ENCODE assay signal across 7 cellular contexts in genomic region chr4:118279328-118279727, GRCh38.
DNase-seq lines count a peak whose midpoint lies in the region; ATAC-seq lines count a peak whose summit lies in the region.

No MANE protein-coding gene starts in this region.

- peaks cover 39 to 52% of the 10 kb centered on the region in 2 donors for H3K4me1 Mint-ChIP-seq in immature natural killer cell

- H3K4me3 Mint-ChIP-seq in immature natural killer cell: peak overlapping the region; percentile 91 to 99 (median 97)

- no peak for ATAC-seq in activated naive CD4-positive, alpha-beta T cell treated with anti-CD3 and anti-CD28 coated beads, Interleukin-2, amount 50 U/mL, for 72 hours
- no peak for ATAC-seq in GM18909 (IDR thresholded peaks at IDR 0.05; ENCODE audit: poor library complexity, unreplicated experiment)

- 9% methylated on average over 13 of the region's 13 CpGs for WGBS in HUES64

- H3K9me3 Mint-ChIP-seq in activated naive CD4-positive, alpha-beta T cell treated with anti-CD3 and anti-CD28 coated beads, Interleukin-2, amount 50 U/mL, for 72 hours: no peaks in the 10 kb centered on the region
- H3K9me3 Mint-ChIP-seq in immature natural killer cell: no peaks in the 10 kb centered on the region

- H3K27me3 ChIP-seq in HUES64 (ENCODE audit: insufficient read depth, low read length): no peaks in the 10 kb centered on the region
- no peaks in the 10 kb centered on the region for H3K27me3 ChIP-seq in subcutaneous abdominal adipose tissue (ENCODE audit: control insufficient read depth in 5 of 5, insufficient read depth in 4 of 5, low read length in 5 of 5)

- peaks cover 11 to 18% (median 12%) of the 10 kb centered on the region in 3 donors for H3K27me3 Mint-ChIP-seq in immature natural killer cell (ENCODE audit: low read depth in 3 of 3)

- peaks cover 35% of the 10 kb centered on the region for H3K36me3 ChIP-seq in HUES64 (ENCODE audit: insufficient read depth, low read length)
- H3K36me3 ChIP-seq in subcutaneous abdominal adipose tissue (ENCODE audit: control insufficient read depth in 5 of 5, insufficient read depth in 5 of 5, low read length in 5 of 5): peaks cover 0 to 9% (median 2%) of the 10 kb centered on the region in 5 donors

- H3K4me1 ChIP-seq in HUES64 (ENCODE audit: insufficient read depth, low read length) (peaks cover 12% of the 10 kb centered on the region), subcutaneous abdominal adipose tissue (ENCODE audit: control insufficient read depth in 5 of 5, insufficient read depth in 5 of 5, low read length in 5 of 5) (peaks cover 0 to 24% (median 22%) of the 10 kb centered on the region in 5 donors)

- H3K36me3 Mint-ChIP-seq in activated naive CD4-positive, alpha-beta T cell treated with anti-CD3 and anti-CD28 coated beads, Interleukin-2, amount 50 U/mL, for 72 hours: peaks cover 34 to 36% of the 10 kb centered on the region in 2 donors
- H3K36me3 Mint-ChIP-seq in immature natural killer cell: peaks cover 0 to 13% (median 10%) of the 10 kb centered on the region in 3 donors

- H3K4me3 ChIP-seq in HUES64 (ENCODE audit: low read length) (peak overlapping the region; percentile 88), subcutaneous abdominal adipose tissue (ENCODE audit: low read depth in 1 of 5, low read length in 5 of 5) (peak overlapping the region; percentile 75 to 91 (median 89))

- DNase-seq in activated naive CD4-positive, alpha-beta T cell treated with anti-CD3 and anti-CD28 coated beads, Interleukin-2, amount 50 U/mL, for 72 hours (ENCODE audit: low spot score in 2 of 2): no peak
- peak in 2 of 3 donors; percentile 16 to 26 for DNase-seq in immature natural killer cell
- no peak for DNase-seq in activated effector memory CD4-positive, alpha-beta T cell treated with anti-CD3 and anti-CD28 coated beads, Interleukin-2, amount 50 U/mL, for 16 hours
- DNase-seq in NCI-H748 (lab: John Stamatoyannopoulos, UW; ENCODE audit: unreplicated experiment): no peak

- H3K27ac ChIP-seq in HUES64 (ENCODE audit: low read depth, low read length) (peak overlapping the region; percentile 86), subcutaneous abdominal adipose tissue (ENCODE audit: low read depth, low read length) (peak overlapping the region; percentile 99)

- H3K9me3 ChIP-seq in HUES64 (ENCODE audit: insufficient read depth, low read depth, low read length) (no peaks in the 10 kb centered on the region), subcutaneous abdominal adipose tissue (ENCODE audit: control insufficient read depth in 5 of 5, low read length in 5 of 5) (no peaks in the 10 kb centered on the region)

- H3K27ac Mint-ChIP-seq in activated naive CD4-positive, alpha-beta T cell treated with anti-CD3 and anti-CD28 coated beads, Interleukin-2, amount 50 U/mL, for 72 hours: peak overlapping the region; percentile 99 to 100
- H3K27ac Mint-ChIP-seq in immature natural killer cell: peak overlapping the region; percentile 97 to 100 (median 99)

- H3K9ac ChIP-seq in HUES64 (ENCODE audit: low read depth, low read length) (peak overlapping the region; percentile 98), subcutaneous abdominal adipose tissue (ENCODE audit: low read length in 5 of 5) (peak overlapping the region; percentile 53 to 98 (median 97))

Comparison
In these comparisons a context has a peak if more than half of its experiments do, and no peak if none do; other contexts are left out.
1. DNase-seq: peak in immature natural killer cell (2 of 3); none in activated naive CD4-positive, alpha-beta T cell treated with anti-CD3 and anti-CD28 coated beads, Interleukin-2, amount 50 U/mL, for 72 hours (0 of 2), activated effector memory CD4-positive, alpha-beta T cell treated with anti-CD3 and anti-CD28 coated beads, Interleukin-2, amount 50 U/mL, for 16 hours (single experiment) and NCI-H748 (single experiment).